In the genomic region with DNA sequence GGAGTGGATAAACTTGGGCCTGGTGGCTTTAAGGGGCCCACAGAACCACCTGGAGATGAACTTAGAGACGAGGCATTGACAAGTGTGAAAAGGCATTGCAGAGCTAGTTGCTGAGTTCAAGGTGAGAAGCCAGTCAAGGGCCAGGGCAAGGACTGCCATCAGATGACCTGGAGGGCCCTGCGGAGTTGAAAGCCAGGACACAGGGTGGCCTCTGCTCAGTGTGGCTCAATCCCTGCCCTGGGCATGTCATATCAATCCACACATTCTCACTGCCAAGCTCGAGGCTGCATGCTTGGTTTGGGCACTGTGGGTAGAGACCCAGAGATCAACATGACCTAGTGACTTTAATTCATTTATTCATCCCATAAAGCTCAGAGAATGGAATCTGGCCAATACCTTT, we compare ENCODE assay signal across 34 cellular contexts. TPM values are rescaled to one million over a fixed set of nuclear protein-coding genes. Genes with fewer than 3 reads are reported as not detected.
"Had no signal": no experiment of that assay in that cellular context is flagged by ENCODE, and none has a peak within 500 bp of the region (broad histone marks: within the 10 kb centered on the region; RNA-seq: fewer than 3 reads in every experiment).

No MANE protein-coding gene starts in this region.

- DNase-seq: activated B cell treated with CpG ODN at 0.5 μM for 24 hours; activated CD4-positive, alpha-beta T cell treated with anti-CD3 and anti-CD28 coated beads for 48 hours; activated CD4-positive, alpha-beta T cell treated with anti-CD3 and anti-CD28 coated beads, Interleukin-2, amount 50 U/mL, for 1 hour; activated CD4-positive, alpha-beta T cell treated with anti-CD3 and anti-CD28 coated beads, Interleukin-2, amount 50 U/mL, for 48 hours; activated CD8-positive, alpha-beta memory T cell treated with anti-CD3 and anti-CD28 coated beads, Interleukin-2, amount 10 ng/mL, durations not matched to agents 7 days and 5 days; activated CD8-positive, alpha-beta memory T cell treated with anti-CD3 and anti-CD28 coated beads, Interleukin-2, amount 50 U/mL, for 4 hours; activated CD8-positive, alpha-beta T cell treated with anti-CD3 and anti-CD28 coated beads, Interleukin-2, amount 10 ng/mL, durations not matched to agents 7 days and 5 days; activated effector memory CD4-positive, alpha-beta T cell treated with anti-CD3 and anti-CD28 coated beads, Interleukin-2, amount 50 U/mL, for 16 hours; activated naive CD4-positive, alpha-beta T cell treated with anti-CD3 and anti-CD28 coated beads for 36 hours; activated naive CD8-positive, alpha-beta T cell treated with anti-CD3 and anti-CD28 coated beads for 36 hours; activated naive CD8-positive, alpha-beta T cell treated with anti-CD3 and anti-CD28 coated beads, Interleukin-2, amount 50 U/mL, for 24 hours; activated T-cell treated with anti-CD3 and anti-CD28 coated beads, Interleukin-2, amount 50 U/mL, for 1 hour; activated T-cell treated with anti-CD3 and anti-CD28 coated beads, Interleukin-2, amount 50 U/mL, for 48 hours; adrenal gland; body of pancreas; central memory CD4-positive, alpha-beta T cell; cerebellar nuclear complex; colonic mucosa; dorsolateral prefrontal cortex; effector memory CD4-positive, alpha-beta T cell; endodermal cell; foreskin fibroblast; head of caudate nucleus; T-helper 1 cell; T-helper 17 cell; T1000; WERI-Rb-1 had no signal

- H3K27ac ChIP-seq: colonic mucosa, dorsolateral prefrontal cortex, WERI-Rb-1 had no signal

- H3K9me3 Mint-ChIP-seq: activated B cell treated with CpG ODN at 0.5 μM for 24 hours; activated naive CD4-positive, alpha-beta T cell treated with anti-CD3 and anti-CD28 coated beads for 36 hours; activated naive CD4-positive, alpha-beta T cell treated with anti-CD3 and anti-CD28 coated beads, Interleukin-2, amount 50 U/mL, for 24 hours; activated naive CD8-positive, alpha-beta T cell treated with anti-CD3 and anti-CD28 coated beads for 36 hours; activated T-helper 1 cell treated with anti-CD3 and anti-CD28 coated beads, Interleukin-12 subunit alpha, Interleukin-12 subunit beta, Interleukin-2, Interleukin-4 antibody, amounts not matched to agents 30 ng/mL and 10 ng/mL and 1 ng/mL, durations not matched to agents 14 hours and 24 hours and 36 hours; activated T-helper 2 cell treated with anti-CD3 and anti-CD28 coated beads, Interferon-gamma antibody, Interleukin-2, Interleukin-4, amounts not matched to agents 10 μg/mL and 5 μg/mL and 100 μg/mL, durations not matched to agents 14 hours and 24 hours and 36 hours; T-helper 2 cell treated with Interferon-gamma antibody and Interleukin-4, amounts not matched to agents 5 μg/mL and 100 μg/mL, for 36 hours had no signal

- H3K36me3 Mint-ChIP-seq: activated CD8-positive, alpha-beta memory T cell treated with anti-CD3 and anti-CD28 coated beads, Interleukin-2, amount 10 ng/mL, durations not matched to agents 7 days and 5 days; activated naive CD4-positive, alpha-beta T cell treated with anti-CD3 and anti-CD28 coated beads, Interleukin-2, amount 50 U/mL, for 24 hours; activated naive CD8-positive, alpha-beta T cell treated with anti-CD3 and anti-CD28 coated beads for 36 hours had no signal

- H3K27me3 ChIP-seq: adrenal gland, body of pancreas, colonic mucosa had no signal

- ATAC-seq: activated CD4-positive, CD25-positive, alpha-beta regulatory T cell treated with anti-CD3 and anti-CD28 coated beads, Interleukin-2, amount 50 U/mL, for 24 hours; activated CD8-positive, alpha-beta memory T cell treated with anti-CD3 and anti-CD28 coated beads, Interleukin-2, amount 10 ng/mL, durations not matched to agents 7 days and 5 days; activated CD8-positive, alpha-beta T cell treated with anti-CD3 and anti-CD28 coated beads, Interleukin-2, amount 10 ng/mL, durations not matched to agents 7 days and 5 days; activated naive CD8-positive, alpha-beta T cell treated with anti-CD3 and anti-CD28 coated beads, Interleukin-2, amount 50 U/mL, for 24 hours; body of pancreas; esophagus mucosa; T-helper 17 cell had no signal

- H3K36me3 ChIP-seq: adrenal gland, colonic mucosa, WERI-Rb-1 had no signal

- H3K4me3 Mint-ChIP-seq: activated B cell treated with CpG ODN at 0.5 μM for 24 hours; activated CD8-positive, alpha-beta memory T cell treated with anti-CD3 and anti-CD28 coated beads, Interleukin-2, amount 10 ng/mL, durations not matched to agents 7 days and 5 days; activated CD8-positive, alpha-beta T cell treated with anti-CD3 and anti-CD28 coated beads, Interleukin-2, amount 10 ng/mL, durations not matched to agents 7 days and 5 days; activated naive CD4-positive, alpha-beta T cell treated with anti-CD3 and anti-CD28 coated beads for 36 hours; activated naive CD4-positive, alpha-beta T cell treated with anti-CD3 and anti-CD28 coated beads, Interleukin-2, amount 50 U/mL, for 24 hours; activated naive CD8-positive, alpha-beta T cell treated with anti-CD3 and anti-CD28 coated beads for 36 hours; activated naive CD8-positive, alpha-beta T cell treated with anti-CD3 and anti-CD28 coated beads, Interleukin-2, amount 50 U/mL, for 24 hours; activated T-helper 1 cell treated with anti-CD3 and anti-CD28 coated beads, Interleukin-12 subunit alpha, Interleukin-12 subunit beta, Interleukin-2, Interleukin-4 antibody, amounts not matched to agents 30 ng/mL and 10 ng/mL and 1 ng/mL, durations not matched to agents 14 hours and 24 hours and 36 hours; endodermal cell; T-helper 17 cell; T-helper 2 cell treated with Interferon-gamma antibody and Interleukin-4, amounts not matched to agents 5 μg/mL and 100 μg/mL, for 36 hours had no signal

- H3K9me3 ChIP-seq: adrenal gland, body of pancreas, colonic mucosa had no signal

- H3K4me1 Mint-ChIP-seq: activated B cell treated with CpG ODN at 0.5 μM for 24 hours; activated CD8-positive, alpha-beta memory T cell treated with anti-CD3 and anti-CD28 coated beads, Interleukin-2, amount 10 ng/mL, durations not matched to agents 7 days and 5 days; activated naive CD4-positive, alpha-beta T cell treated with anti-CD3 and anti-CD28 coated beads, Interleukin-2, amount 50 U/mL, for 24 hours; activated naive CD8-positive, alpha-beta T cell treated with anti-CD3 and anti-CD28 coated beads for 36 hours; activated naive CD8-positive, alpha-beta T cell treated with anti-CD3 and anti-CD28 coated beads, Interleukin-2, amount 50 U/mL, for 24 hours had no signal

- H3K4me1 ChIP-seq: colonic mucosa had no signal

- H3K4me3 ChIP-seq: adrenal gland, body of pancreas, colonic mucosa, dorsolateral prefrontal cortex had no signal

- FAIRE-seq: frontal cortex had no signal

- H3K27ac Mint-ChIP-seq: activated B cell treated with CpG ODN at 0.5 μM for 24 hours; activated CD8-positive, alpha-beta memory T cell treated with anti-CD3 and anti-CD28 coated beads, Interleukin-2, amount 10 ng/mL, durations not matched to agents 7 days and 5 days; activated CD8-positive, alpha-beta T cell treated with anti-CD3 and anti-CD28 coated beads, Interleukin-2, amount 10 ng/mL, durations not matched to agents 7 days and 5 days; activated naive CD4-positive, alpha-beta T cell treated with anti-CD3 and anti-CD28 coated beads for 36 hours; activated naive CD4-positive, alpha-beta T cell treated with anti-CD3 and anti-CD28 coated beads, Interleukin-2, amount 50 U/mL, for 24 hours; activated naive CD8-positive, alpha-beta T cell treated with anti-CD3 and anti-CD28 coated beads for 36 hours; activated naive CD8-positive, alpha-beta T cell treated with anti-CD3 and anti-CD28 coated beads, Interleukin-2, amount 50 U/mL, for 24 hours; activated T-helper 1 cell treated with anti-CD3 and anti-CD28 coated beads, Interleukin-12 subunit alpha, Interleukin-12 subunit beta, Interleukin-2, Interleukin-4 antibody, amounts not matched to agents 30 ng/mL and 10 ng/mL and 1 ng/mL, durations not matched to agents 14 hours and 24 hours and 36 hours; activated T-helper 2 cell treated with anti-CD3 and anti-CD28 coated beads, Interferon-gamma antibody, Interleukin-2, Interleukin-4, amounts not matched to agents 10 μg/mL and 5 μg/mL and 100 μg/mL, durations not matched to agents 14 hours and 24 hours and 36 hours; endodermal cell; T-helper 17 cell; T-helper 2 cell treated with Interferon-gamma antibody and Interleukin-4, amounts not matched to agents 5 μg/mL and 100 μg/mL, for 36 hours had no signal

RNA-seq across cellular contexts. Expression of a gene that starts 9.2 kb away (rescaled TPM):
- total RNA-seq: activated B cell treated with CpG ODN at 0.5 μM for 24 hours; activated CD8-positive, alpha-beta memory T cell treated with anti-CD3 and anti-CD28 coated beads, Interleukin-2, amount 10 ng/mL, durations not matched to agents 7 days and 5 days; activated CD8-positive, alpha-beta T cell treated with anti-CD3 and anti-CD28 coated beads, Interleukin-2, amount 10 ng/mL, durations not matched to agents 7 days and 5 days; activated T-helper 1 cell treated with anti-CD3 and anti-CD28 coated beads, Interleukin-12 subunit alpha, Interleukin-12 subunit beta, Interleukin-2, Interleukin-4 antibody, amounts not matched to agents 30 ng/mL and 10 ng/mL and 1 ng/mL, durations not matched to agents 14 hours and 24 hours and 36 hours; activated T-helper 2 cell treated with anti-CD3 and anti-CD28 coated beads, Interferon-gamma antibody, Interleukin-2, Interleukin-4, amounts not matched to agents 10 μg/mL and 5 μg/mL and 100 μg/mL, durations not matched to agents 14 hours and 24 hours and 36 hours; T-helper 17 cell had no signal
